Comparison of ENCODE assay signal across 2 cellular contexts in genomic region chr1:43912607-43913006, GRCh38.
TF ChIP-seq lines count a peak whose summit lies in the region.

No MANE protein-coding gene starts in this region.

TF ChIP-seq in SK-N-SH treated with all-trans-retinoic acid at 6 μM for 48 hours, 23 proteins besides CTCF, POLR2A, EP300 and RAD21 (continued from another document):
- TF ChIP-seq, protein P1, sequence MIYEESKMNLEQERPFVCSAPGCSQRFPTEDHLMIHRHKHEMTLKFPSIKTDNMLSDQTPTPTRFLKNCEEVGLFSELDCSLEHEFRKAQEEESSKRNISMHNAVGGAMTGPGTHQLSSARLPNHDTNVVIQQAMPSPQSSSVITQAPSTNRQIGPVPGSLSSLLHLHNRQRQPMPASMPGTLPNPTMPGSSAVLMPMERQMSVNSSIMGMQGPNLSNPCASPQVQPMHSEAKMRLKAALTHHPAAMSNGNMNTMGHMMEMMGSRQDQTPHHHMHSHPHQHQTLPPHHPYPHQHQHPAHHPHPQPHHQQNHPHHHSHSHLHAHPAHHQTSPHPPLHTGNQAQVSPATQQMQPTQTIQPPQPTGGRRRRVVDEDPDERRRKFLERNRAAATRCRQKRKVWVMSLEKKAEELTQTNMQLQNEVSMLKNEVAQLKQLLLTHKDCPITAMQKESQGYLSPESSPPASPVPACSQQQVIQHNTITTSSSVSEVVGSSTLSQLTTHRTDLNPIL (CRISPR knock-in tag; IDR thresholded peaks at IDR 0.05; ENCODE audit: low read depth), result no peak
- TF ChIP-seq PATZ1 (CRISPR knock-in tag; IDR thresholded peaks at IDR 0.05; ENCODE audit: borderline replicate concordance), result no peak
- no peak for TF ChIP-seq ZFP30 (CRISPR knock-in tag; IDR thresholded peaks at IDR 0.05)
- no peak for TF ChIP-seq OSR1 (CRISPR knock-in tag; IDR thresholded peaks at IDR 0.05)
- no peak for TF ChIP-seq ZNF70 (CRISPR knock-in tag; IDR thresholded peaks at IDR 0.05)
- TF ChIP-seq, protein P2, sequence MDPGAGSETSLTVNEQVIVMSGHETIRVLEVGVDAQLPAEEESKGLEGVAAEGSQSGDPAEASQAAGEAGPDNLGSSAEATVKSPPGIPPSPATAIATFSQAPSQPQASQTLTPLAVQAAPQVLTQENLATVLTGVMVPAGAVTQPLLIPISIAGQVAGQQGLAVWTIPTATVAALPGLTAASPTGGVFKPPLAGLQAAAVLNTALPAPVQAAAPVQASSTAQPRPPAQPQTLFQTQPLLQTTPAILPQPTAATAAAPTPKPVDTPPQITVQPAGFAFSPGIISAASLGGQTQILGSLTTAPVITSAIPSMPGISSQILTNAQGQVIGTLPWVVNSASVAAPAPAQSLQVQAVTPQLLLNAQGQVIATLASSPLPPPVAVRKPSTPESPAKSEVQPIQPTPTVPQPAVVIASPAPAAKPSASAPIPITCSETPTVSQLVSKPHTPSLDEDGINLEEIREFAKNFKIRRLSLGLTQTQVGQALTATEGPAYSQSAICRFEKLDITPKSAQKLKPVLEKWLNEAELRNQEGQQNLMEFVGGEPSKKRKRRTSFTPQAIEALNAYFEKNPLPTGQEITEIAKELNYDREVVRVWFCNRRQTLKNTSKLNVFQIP (CRISPR knock-in tag; IDR thresholded peaks at IDR 0.05; ENCODE audit: borderline replicate concordance, low read depth), result no peak
- no peak for TF ChIP-seq RARB (CRISPR knock-in tag; IDR thresholded peaks at IDR 0.05)
- TF ChIP-seq GLIS3 (CRISPR knock-in tag; IDR thresholded peaks at IDR 0.05), result no peak
- TF ChIP-seq ESRRG (CRISPR knock-in tag; IDR thresholded peaks at IDR 0.05), result no peak
- no peak for TF ChIP-seq ZNF565 (CRISPR knock-in tag; conservative IDR thresholded peaks at IDR 0.05; ENCODE audit: low read depth)

TF ChIP-seq in SK-N-SH, 30 proteins besides CTCF, POLR2A, EP300 and RAD21 (continued from another document):
- TF ChIP-seq PBX3 (IDR thresholded peaks at IDR 0.05) (no peak), MXI1 (IDR thresholded peaks at IDR 0.05; ENCODE audit: low read depth, low read length) (no peak), GATA2 (CRISPR knock-in tag; IDR thresholded peaks at IDR 0.05) (no peak), EZH2phosphoT487 (IDR thresholded peaks at IDR 0.05; ENCODE audit: borderline replicate concordance, low read depth) (no peak), RXRA (IDR thresholded peaks at IDR 0.05; ENCODE audit: borderline replicate concordance, low read depth) (no peak), TEAD4 (IDR thresholded peaks at IDR 0.05; ENCODE audit: borderline replicate concordance, insufficient read depth) (no peak)
- TF ChIP-seq, protein P3, sequence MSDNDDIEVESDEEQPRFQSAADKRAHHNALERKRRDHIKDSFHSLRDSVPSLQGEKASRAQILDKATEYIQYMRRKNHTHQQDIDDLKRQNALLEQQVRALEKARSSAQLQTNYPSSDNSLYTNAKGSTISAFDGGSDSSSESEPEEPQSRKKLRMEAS (IDR thresholded peaks at IDR 0.05; ENCODE audit: low read depth), result no peak
